Comparison of ENCODE assay signal across 9 cellular contexts in genomic region chr13:91349992-91350911, GRCh38. TPM values are rescaled to one million over a fixed set of nuclear protein-coding genes. Genes with fewer than 3 reads are reported as not detected.
DNase-seq lines count a peak whose midpoint lies in the region; ATAC-seq and TF ChIP-seq lines count a peak whose summit lies in the region.
"Had no signal": no experiment of that assay in that cellular context is flagged by ENCODE, and none has a peak within 500 bp of the region (broad histone marks: within the 10 kb centered on the region; RNA-seq: fewer than 3 reads in every experiment).

No MANE protein-coding gene starts in this region.

- H3K4me3 Mint-ChIP-seq in glutamatergic neuron (ENCODE audit: unreplicated experiment) = peak overlapping the region; percentile 93

- H3K4me1 Mint-ChIP-seq in glutamatergic neuron (ENCODE audit: low read depth, unreplicated experiment) = peaks cover 17% of the 10 kb centered on the region

- intact Hi-C loops in heart right ventricle (cut with DNase I) = no loop called here

- no peaks in the 10 kb centered on the region for H3K27me3 ChIP-seq in cardiac muscle cell
- peaks cover 0 to 18% (median 0%) of the 10 kb centered on the region in 7 donors for H3K27me3 ChIP-seq in heart right ventricle

- WGBS in heart right ventricle, 2 donors = 63 to 67% methylated on average over 5 of the region's 5 CpGs

- H3K9me3 Mint-ChIP-seq in glutamatergic neuron (ENCODE audit: unreplicated experiment) = peaks cover 15% of the 10 kb centered on the region

- peaks cover 25% of the 10 kb centered on the region for H3K36me3 ChIP-seq in cardiac muscle cell
- H3K36me3 ChIP-seq in heart right ventricle = peaks cover 0 to 55% (median 0%) of the 10 kb centered on the region in 9 donors

- H3K36me3 Mint-ChIP-seq in glutamatergic neuron (ENCODE audit: unreplicated experiment) = no peaks in the 10 kb centered on the region

- peaks cover 10% of the 10 kb centered on the region for H3K27me3 Mint-ChIP-seq in glutamatergic neuron (ENCODE audit: unreplicated experiment)

- H3K27ac Mint-ChIP-seq in glutamatergic neuron (ENCODE audit: unreplicated experiment) = no peak overlapping the region

- H3K27ac ChIP-seq in cardiac muscle cell (peak overlapping the region; percentile 47), heart right ventricle (no peak overlapping the region), VCaP (peak overlapping the region; percentile 97)

- H3K9me3 ChIP-seq in cardiac muscle cell (ENCODE audit: low read depth) = no peaks in the 10 kb centered on the region
- H3K9me3 ChIP-seq in heart right ventricle = no peaks in the 10 kb centered on the region

- TF ChIP-seq CTCF in cardiac muscle cell (IDR thresholded peaks at IDR 0.05; ENCODE audit: low read depth, low read length) = no peak
- TF ChIP-seq CTCF in heart right ventricle (IDR thresholded peaks at IDR 0.05) = no peak
- TF ChIP-seq CTCF in VCaP (conservative IDR thresholded peaks at IDR 0.05) = no peak
- no peak for TF ChIP-seq CTCF in glutamatergic neuron (IDR thresholded peaks at IDR 0.05; ENCODE audit: partially characterized antibody, unreplicated experiment)

- ATAC-seq in heart right ventricle = no peak
- ATAC-seq in GM18907 (IDR thresholded peaks at IDR 0.05; ENCODE audit: unreplicated experiment) = no peak
- no peak for ATAC-seq in HG03108 (IDR thresholded peaks at IDR 0.05; ENCODE audit: unreplicated experiment)

- DNase-seq in cardiac muscle cell (ENCODE audit: low read depth in 1 of 2, low spot score in 1 of 2) = peak in 1 of 2 donors; percentile 6
- no peak for DNase-seq in heart right ventricle
- no peak for DNase-seq in glutamatergic neuron
- no peak for DNase-seq in DMS153 treated with DMSO at 0.1 percent for 48 hours (lab: John Stamatoyannopoulos, UW; ENCODE audit: unreplicated experiment)
- DNase-seq in COLO668 (lab: John Stamatoyannopoulos, UW; ENCODE audit: unreplicated experiment) = no peak
- DNase-seq: islet precursor cell had no signal

- peaks cover 40% of the 10 kb centered on the region for H3K4me1 ChIP-seq in cardiac muscle cell (ENCODE audit: low read depth)
- H3K4me1 ChIP-seq in heart right ventricle = peaks cover 4 to 39% (median 26%) of the 10 kb centered on the region in 9 donors

- peak overlapping the region; percentile 88 for H3K4me3 ChIP-seq in cardiac muscle cell
- H3K4me3 ChIP-seq in heart right ventricle = peak overlapping the region in 1 of 10 donors; percentile 76

RNA-seq across cellular contexts. Expression of gene MIR17HG, which starts 2.8 kb away (rescaled TPM):
- 3.4 and 13.1 TPM in 2 replicates for total RNA-seq in cardiac muscle cell
- polyA plus RNA-seq in cardiac muscle cell = 1.5 and 3.1 TPM in 2 replicates
- total RNA-seq in heart right ventricle = 1 to 10 TPM in 5 of 10 donors, under 1 TPM in 5; 0.53 to 2.9 (median 1.1) TPM
- polyA plus RNA-seq in heart right ventricle = 1 to 10 TPM in 1 of 2 donors, under 1 TPM in 1; 0.41 to 5.0 TPM
- total RNA-seq in glutamatergic neuron (ENCODE audit: unreplicated experiment) = 14.5 TPM

RNA-seq across cellular contexts. Expression of gene GPC5, which starts 48.2 kb away (rescaled TPM):
- total RNA-seq in cardiac muscle cell (2.7 and 3.3 TPM in 2 replicates), heart right ventricle (1 to 10 TPM in 2 of 10 donors, under 1 TPM in 8; 0.09 to 3.5 (median 0.77) TPM), glutamatergic neuron (ENCODE audit: unreplicated experiment) (10.2 TPM)
- polyA plus RNA-seq in cardiac muscle cell (0.97 and 3.6 TPM in 2 replicates), heart right ventricle (under 1 TPM in 1 of 2 donors, not detected in 1; 0.01 TPM)

Comparison
In these comparisons a context has a peak if more than half of its experiments do, and no peak if none do; other contexts are left out.
1. H3K27ac ChIP-seq: peak in cardiac muscle cell (single experiment) and VCaP (single experiment); none in heart right ventricle (0 of 10).